Comparison of ENCODE assay signal across 1 cellular context in the genomic region with DNA sequence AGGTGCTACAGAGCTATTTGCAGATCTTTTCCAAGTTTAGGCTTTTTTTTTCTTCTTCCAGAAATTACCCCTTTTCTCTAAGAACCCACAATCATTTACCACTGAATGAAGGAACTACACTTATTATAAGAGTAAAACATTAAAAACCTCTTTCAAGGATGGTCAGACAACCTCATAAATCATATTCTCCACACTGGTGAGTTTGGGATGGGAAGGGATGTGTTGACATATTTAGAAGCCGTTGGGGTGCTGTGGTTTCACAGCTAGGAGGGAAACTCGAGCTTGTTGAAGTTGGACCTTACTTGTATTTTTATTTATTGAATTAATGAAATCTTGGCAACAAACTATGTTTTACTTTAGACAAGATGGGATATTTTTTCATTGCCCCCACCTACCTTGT.
TF ChIP-seq lines count a peak whose summit lies in the region.

No MANE protein-coding gene starts in this region.

TF ChIP-seq in K562, 482 proteins besides CTCF, POLR2A, EP300 and RAD21:
- TF ChIP-seq, protein P1, sequence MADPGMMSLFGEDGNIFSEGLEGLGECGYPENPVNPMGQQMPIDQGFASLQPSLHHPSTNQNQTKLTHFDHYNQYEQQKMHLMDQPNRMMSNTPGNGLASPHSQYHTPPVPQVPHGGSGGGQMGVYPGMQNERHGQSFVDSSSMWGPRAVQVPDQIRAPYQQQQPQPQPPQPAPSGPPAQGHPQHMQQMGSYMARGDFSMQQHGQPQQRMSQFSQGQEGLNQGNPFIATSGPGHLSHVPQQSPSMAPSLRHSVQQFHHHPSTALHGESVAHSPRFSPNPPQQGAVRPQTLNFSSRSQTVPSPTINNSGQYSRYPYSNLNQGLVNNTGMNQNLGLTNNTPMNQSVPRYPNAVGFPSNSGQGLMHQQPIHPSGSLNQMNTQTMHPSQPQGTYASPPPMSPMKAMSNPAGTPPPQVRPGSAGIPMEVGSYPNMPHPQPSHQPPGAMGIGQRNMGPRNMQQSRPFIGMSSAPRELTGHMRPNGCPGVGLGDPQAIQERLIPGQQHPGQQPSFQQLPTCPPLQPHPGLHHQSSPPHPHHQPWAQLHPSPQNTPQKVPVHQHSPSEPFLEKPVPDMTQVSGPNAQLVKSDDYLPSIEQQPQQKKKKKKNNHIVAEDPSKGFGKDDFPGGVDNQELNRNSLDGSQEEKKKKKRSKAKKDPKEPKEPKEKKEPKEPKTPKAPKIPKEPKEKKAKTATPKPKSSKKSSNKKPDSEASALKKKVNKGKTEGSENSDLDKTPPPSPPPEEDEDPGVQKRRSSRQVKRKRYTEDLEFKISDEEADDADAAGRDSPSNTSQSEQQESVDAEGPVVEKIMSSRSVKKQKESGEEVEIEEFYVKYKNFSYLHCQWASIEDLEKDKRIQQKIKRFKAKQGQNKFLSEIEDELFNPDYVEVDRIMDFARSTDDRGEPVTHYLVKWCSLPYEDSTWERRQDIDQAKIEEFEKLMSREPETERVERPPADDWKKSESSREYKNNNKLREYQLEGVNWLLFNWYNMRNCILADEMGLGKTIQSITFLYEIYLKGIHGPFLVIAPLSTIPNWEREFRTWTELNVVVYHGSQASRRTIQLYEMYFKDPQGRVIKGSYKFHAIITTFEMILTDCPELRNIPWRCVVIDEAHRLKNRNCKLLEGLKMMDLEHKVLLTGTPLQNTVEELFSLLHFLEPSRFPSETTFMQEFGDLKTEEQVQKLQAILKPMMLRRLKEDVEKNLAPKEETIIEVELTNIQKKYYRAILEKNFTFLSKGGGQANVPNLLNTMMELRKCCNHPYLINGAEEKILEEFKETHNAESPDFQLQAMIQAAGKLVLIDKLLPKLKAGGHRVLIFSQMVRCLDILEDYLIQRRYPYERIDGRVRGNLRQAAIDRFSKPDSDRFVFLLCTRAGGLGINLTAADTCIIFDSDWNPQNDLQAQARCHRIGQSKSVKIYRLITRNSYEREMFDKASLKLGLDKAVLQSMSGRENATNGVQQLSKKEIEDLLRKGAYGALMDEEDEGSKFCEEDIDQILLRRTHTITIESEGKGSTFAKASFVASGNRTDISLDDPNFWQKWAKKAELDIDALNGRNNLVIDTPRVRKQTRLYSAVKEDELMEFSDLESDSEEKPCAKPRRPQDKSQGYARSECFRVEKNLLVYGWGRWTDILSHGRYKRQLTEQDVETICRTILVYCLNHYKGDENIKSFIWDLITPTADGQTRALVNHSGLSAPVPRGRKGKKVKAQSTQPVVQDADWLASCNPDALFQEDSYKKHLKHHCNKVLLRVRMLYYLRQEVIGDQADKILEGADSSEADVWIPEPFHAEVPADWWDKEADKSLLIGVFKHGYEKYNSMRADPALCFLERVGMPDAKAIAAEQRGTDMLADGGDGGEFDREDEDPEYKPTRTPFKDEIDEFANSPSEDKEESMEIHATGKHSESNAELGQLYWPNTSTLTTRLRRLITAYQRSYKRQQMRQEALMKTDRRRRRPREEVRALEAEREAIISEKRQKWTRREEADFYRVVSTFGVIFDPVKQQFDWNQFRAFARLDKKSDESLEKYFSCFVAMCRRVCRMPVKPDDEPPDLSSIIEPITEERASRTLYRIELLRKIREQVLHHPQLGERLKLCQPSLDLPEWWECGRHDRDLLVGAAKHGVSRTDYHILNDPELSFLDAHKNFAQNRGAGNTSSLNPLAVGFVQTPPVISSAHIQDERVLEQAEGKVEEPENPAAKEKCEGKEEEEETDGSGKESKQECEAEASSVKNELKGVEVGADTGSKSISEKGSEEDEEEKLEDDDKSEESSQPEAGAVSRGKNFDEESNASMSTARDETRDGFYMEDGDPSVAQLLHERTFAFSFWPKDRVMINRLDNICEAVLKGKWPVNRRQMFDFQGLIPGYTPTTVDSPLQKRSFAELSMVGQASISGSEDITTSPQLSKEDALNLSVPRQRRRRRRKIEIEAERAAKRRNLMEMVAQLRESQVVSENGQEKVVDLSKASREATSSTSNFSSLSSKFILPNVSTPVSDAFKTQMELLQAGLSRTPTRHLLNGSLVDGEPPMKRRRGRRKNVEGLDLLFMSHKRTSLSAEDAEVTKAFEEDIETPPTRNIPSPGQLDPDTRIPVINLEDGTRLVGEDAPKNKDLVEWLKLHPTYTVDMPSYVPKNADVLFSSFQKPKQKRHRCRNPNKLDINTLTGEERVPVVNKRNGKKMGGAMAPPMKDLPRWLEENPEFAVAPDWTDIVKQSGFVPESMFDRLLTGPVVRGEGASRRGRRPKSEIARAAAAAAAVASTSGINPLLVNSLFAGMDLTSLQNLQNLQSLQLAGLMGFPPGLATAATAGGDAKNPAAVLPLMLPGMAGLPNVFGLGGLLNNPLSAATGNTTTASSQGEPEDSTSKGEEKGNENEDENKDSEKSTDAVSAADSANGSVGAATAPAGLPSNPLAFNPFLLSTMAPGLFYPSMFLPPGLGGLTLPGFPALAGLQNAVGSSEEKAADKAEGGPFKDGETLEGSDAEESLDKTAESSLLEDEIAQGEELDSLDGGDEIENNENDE (IDR thresholded peaks at IDR 0.05; ENCODE audit: low read depth, low read length) = no peak
- TF ChIP-seq, protein P2, sequence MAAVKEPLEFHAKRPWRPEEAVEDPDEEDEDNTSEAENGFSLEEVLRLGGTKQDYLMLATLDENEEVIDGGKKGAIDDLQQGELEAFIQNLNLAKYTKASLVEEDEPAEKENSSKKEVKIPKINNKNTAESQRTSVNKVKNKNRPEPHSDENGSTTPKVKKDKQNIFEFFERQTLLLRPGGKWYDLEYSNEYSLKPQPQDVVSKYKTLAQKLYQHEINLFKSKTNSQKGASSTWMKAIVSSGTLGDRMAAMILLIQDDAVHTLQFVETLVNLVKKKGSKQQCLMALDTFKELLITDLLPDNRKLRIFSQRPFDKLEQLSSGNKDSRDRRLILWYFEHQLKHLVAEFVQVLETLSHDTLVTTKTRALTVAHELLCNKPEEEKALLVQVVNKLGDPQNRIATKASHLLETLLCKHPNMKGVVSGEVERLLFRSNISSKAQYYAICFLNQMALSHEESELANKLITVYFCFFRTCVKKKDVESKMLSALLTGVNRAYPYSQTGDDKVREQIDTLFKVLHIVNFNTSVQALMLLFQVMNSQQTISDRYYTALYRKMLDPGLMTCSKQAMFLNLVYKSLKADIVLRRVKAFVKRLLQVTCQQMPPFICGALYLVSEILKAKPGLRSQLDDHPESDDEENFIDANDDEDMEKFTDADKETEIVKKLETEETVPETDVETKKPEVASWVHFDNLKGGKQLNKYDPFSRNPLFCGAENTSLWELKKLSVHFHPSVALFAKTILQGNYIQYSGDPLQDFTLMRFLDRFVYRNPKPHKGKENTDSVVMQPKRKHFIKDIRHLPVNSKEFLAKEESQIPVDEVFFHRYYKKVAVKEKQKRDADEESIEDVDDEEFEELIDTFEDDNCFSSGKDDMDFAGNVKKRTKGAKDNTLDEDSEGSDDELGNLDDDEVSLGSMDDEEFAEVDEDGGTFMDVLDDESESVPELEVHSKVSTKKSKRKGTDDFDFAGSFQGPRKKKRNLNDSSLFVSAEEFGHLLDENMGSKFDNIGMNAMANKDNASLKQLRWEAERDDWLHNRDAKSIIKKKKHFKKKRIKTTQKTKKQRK (IDR thresholded peaks at IDR 0.05; ENCODE audit: borderline replicate concordance, low read depth, low read length) = no peak
- peak; percentile 65 for TF ChIP-seq MEIS2 (IDR thresholded peaks at IDR 0.05; ENCODE audit: partially characterized antibody)
- TF ChIP-seq, protein P3, sequence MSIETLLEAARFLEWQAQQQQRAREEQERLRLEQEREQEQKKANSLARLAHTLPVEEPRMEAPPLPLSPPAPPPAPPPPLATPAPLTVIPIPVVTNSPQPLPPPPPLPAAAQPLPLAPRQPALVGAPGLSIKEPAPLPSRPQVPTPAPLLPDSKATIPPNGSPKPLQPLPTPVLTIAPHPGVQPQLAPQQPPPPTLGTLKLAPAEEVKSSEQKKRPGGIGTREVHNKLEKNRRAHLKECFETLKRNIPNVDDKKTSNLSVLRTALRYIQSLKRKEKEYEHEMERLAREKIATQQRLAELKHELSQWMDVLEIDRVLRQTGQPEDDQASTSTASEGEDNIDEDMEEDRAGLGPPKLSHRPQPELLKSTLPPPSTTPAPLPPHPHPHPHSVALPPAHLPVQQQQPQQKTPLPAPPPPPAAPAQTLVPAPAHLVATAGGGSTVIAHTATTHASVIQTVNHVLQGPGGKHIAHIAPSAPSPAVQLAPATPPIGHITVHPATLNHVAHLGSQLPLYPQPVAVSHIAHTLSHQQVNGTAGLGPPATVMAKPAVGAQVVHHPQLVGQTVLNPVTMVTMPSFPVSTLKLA (conservative IDR thresholded peaks at IDR 0.05) = no peak
- TF ChIP-seq, protein P4, sequence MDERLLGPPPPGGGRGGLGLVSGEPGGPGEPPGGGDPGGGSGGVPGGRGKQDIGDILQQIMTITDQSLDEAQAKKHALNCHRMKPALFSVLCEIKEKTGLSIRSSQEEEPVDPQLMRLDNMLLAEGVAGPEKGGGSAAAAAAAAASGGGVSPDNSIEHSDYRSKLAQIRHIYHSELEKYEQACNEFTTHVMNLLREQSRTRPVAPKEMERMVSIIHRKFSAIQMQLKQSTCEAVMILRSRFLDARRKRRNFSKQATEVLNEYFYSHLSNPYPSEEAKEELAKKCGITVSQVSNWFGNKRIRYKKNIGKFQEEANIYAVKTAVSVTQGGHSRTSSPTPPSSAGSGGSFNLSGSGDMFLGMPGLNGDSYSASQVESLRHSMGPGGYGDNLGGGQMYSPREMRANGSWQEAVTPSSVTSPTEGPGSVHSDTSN (CRISPR knock-in tag; IDR thresholded peaks at IDR 0.05; ENCODE audit: low read depth) = no peak
- TF ChIP-seq, protein P4 (tag; conservative IDR thresholded peaks at IDR 0.05; ENCODE audit: low read depth) = peak; percentile 72
- TF ChIP-seq, protein P5, sequence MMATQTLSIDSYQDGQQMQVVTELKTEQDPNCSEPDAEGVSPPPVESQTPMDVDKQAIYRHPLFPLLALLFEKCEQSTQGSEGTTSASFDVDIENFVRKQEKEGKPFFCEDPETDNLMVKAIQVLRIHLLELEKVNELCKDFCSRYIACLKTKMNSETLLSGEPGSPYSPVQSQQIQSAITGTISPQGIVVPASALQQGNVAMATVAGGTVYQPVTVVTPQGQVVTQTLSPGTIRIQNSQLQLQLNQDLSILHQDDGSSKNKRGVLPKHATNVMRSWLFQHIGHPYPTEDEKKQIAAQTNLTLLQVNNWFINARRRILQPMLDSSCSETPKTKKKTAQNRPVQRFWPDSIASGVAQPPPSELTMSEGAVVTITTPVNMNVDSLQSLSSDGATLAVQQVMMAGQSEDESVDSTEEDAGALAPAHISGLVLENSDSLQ (IDR thresholded peaks at IDR 0.05) = 0 out of 2 replicates have a peak, but pooled peaks have one; percentile 12
TF ChIP-seq in K562: peak in this region for 3.
